10 cellular contexts compared by ENCODE assay signal in the genomic region with DNA sequence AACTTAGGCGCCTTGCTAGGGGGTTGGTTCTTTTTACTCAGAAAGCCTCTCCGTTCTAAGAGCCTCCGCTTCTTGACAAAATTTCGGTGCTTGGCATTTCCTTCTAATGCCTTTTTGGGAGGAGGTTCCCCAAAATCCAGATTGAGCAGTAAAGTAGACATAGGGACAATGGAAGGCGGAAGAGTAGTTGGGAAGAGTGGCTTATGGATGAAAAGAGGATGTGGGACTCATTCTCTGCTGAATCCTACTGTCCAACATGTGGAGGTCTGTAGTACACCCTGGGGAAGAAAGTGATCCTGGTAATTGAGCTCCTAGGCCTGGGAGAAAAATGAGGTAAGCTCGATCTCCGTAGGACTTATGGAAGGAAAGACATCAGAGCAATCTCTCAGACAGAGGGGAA. TPM values are rescaled to one million over a fixed set of nuclear protein-coding genes. Genes with fewer than 3 reads are reported as not detected.
DNase-seq lines count a peak whose midpoint lies in the region; ATAC-seq, FAIRE-seq and TF ChIP-seq lines count a peak whose summit lies in the region.
"Had no signal": no experiment of that assay in that cellular context is flagged by ENCODE, and none has a peak within 500 bp of the region (broad histone marks: within the 10 kb centered on the region; RNA-seq: fewer than 3 reads in every experiment).

No MANE protein-coding gene starts in this region.

- H3K79me2 ChIP-seq in astrocyte (ENCODE audit: insufficient read depth, low read length) = peaks cover 68% of the 10 kb centered on the region

- no peak for TF ChIP-seq EP300 in transverse colon (IDR thresholded peaks at IDR 0.05; ENCODE audit: low read depth)

- peaks cover 14% of the 10 kb centered on the region for H3K36me3 ChIP-seq in astrocyte (ENCODE audit: insufficient read depth, low read length)
- H3K36me3 ChIP-seq in right lobe of liver = peaks cover 0 to 21% (median 12%) of the 10 kb centered on the region in 4 donors
- H3K36me3 ChIP-seq in transverse colon = peaks cover 0 to 22% (median 6%) of the 10 kb centered on the region in 4 donors

- no peak overlapping the region for H3K4me3 Mint-ChIP-seq in activated T-cell treated with anti-CD3 and anti-CD28 coated beads, Interleukin-2, amount 50 U/mL, for 72 hours
- H3K4me3 Mint-ChIP-seq in astrocyte (ENCODE audit: unreplicated experiment) = no peak overlapping the region

- H3K27ac ChIP-seq in astrocyte (ENCODE audit: low read depth, low read length) (peak overlapping the region; percentile 98), right lobe of liver (peak overlapping the region in 2 of 3 donors; percentile 93 to 94), transverse colon (peak overlapping the region; percentile 89 to 98 (median 94))

- intact Hi-C loops in right lobe of liver (cut with DNase I) (no loop called here), transverse colon (cut with DNase I; ENCODE audit: low total_unique reads) (no loop called here)

- H3K9me3 Mint-ChIP-seq in activated T-cell treated with anti-CD3 and anti-CD28 coated beads, Interleukin-2, amount 50 U/mL, for 72 hours = no peaks in the 10 kb centered on the region
- H3K9me3 Mint-ChIP-seq in astrocyte (ENCODE audit: unreplicated experiment) = no peaks in the 10 kb centered on the region

- peak overlapping the region; percentile 97 for H3K9ac ChIP-seq in astrocyte (ENCODE audit: low read length)

- TF ChIP-seq POLR2A in right lobe of liver (IDR thresholded peaks at IDR 0.05) = no peak
- TF ChIP-seq POLR2A in transverse colon (IDR thresholded peaks at IDR 0.05) = no peak
- TF ChIP-seq POLR2A in GM18505 (IDR thresholded peaks at IDR 0.05; ENCODE audit: borderline replicate concordance, extremely low read depth, insufficient read depth, insufficient read length) = no peak

- H3K4me3 ChIP-seq in astrocyte (ENCODE audit: insufficient read depth, low read depth, low read length) = peak overlapping the region; percentile 100
- H3K4me3 ChIP-seq in right lobe of liver = peak overlapping the region; percentile 79 to 92 (median 86)
- peak overlapping the region; percentile 71 to 90 (median 75) for H3K4me3 ChIP-seq in transverse colon

- H4K20me1 ChIP-seq in astrocyte (ENCODE audit: insufficient read depth, low read length) = peaks cover 52% of the 10 kb centered on the region

- DNase-seq in activated T-cell treated with anti-CD3 and anti-CD28 coated beads, Interleukin-2, amount 50 U/mL, for 72 hours = no peak
- no peak for DNase-seq in activated T-cell treated with anti-CD3 and anti-CD28 coated beads for 4 hours
- no peak for DNase-seq in astrocyte (ENCODE audit: low read depth)
- no peak for DNase-seq in right lobe of liver
- DNase-seq in transverse colon = no peak
- no peak for DNase-seq in stimulated activated CD4-positive, alpha-beta T cell treated with anti-CD3 and anti-CD28 coated beads, Interleukin-12 subunit alpha, Interleukin-12 subunit beta, amount 100 ng/mL, for 4 hours
- DNase-seq: cerebellar nuclear complex; NK-92 treated with Interleukin-12 subunit alpha and Interleukin-12 subunit beta, amount 100 ng/mL, for 24 hours had no signal

- ATAC-seq in activated T-cell treated with anti-CD3 and anti-CD28 coated beads, Interleukin-2, amount 50 U/mL, for 72 hours (replicated peaks in 1 of 2) = no peak
- ATAC-seq in right lobe of liver (no peak), GM18505 (IDR thresholded peaks at IDR 0.05; ENCODE audit: unreplicated experiment) (no peak), GM19023 (IDR thresholded peaks at IDR 0.05; ENCODE audit: unreplicated experiment) (no peak)

- no peaks in the 10 kb centered on the region for H3K27me3 ChIP-seq in astrocyte (ENCODE audit: insufficient read depth, low read length)
- H3K27me3 ChIP-seq in right lobe of liver = no peaks in the 10 kb centered on the region
- no peaks in the 10 kb centered on the region for H3K27me3 ChIP-seq in transverse colon

- peak overlapping the region; percentile 95 for H3K4me2 ChIP-seq in astrocyte (ENCODE audit: low read length)

- no peaks in the 10 kb centered on the region for H3K27me3 Mint-ChIP-seq in activated T-cell treated with anti-CD3 and anti-CD28 coated beads, Interleukin-2, amount 50 U/mL, for 72 hours (ENCODE audit: low read depth)
- H3K27me3 Mint-ChIP-seq in astrocyte (ENCODE audit: low read depth, unreplicated experiment) = no peaks in the 10 kb centered on the region

- H3K27ac Mint-ChIP-seq in activated T-cell treated with anti-CD3 and anti-CD28 coated beads, Interleukin-2, amount 50 U/mL, for 72 hours = peak overlapping the region; percentile 94
- peak overlapping the region; percentile 97 for H3K27ac Mint-ChIP-seq in astrocyte (ENCODE audit: unreplicated experiment)

- TF ChIP-seq CTCF in astrocyte (IDR thresholded peaks at IDR 0.05; ENCODE audit: insufficient read depth, low read depth, low read length) (no peak), right lobe of liver (IDR thresholded peaks at IDR 0.05) (no peak), transverse colon (IDR thresholded peaks at IDR 0.05) (no peak)

- H3K36me3 Mint-ChIP-seq in activated T-cell treated with anti-CD3 and anti-CD28 coated beads, Interleukin-2, amount 50 U/mL, for 72 hours (ENCODE audit: insufficient read depth in 2 of 2) = peaks cover 10 to 28% of the 10 kb centered on the region in 2 donors
- H3K36me3 Mint-ChIP-seq in astrocyte (ENCODE audit: low read depth, unreplicated experiment) = peaks cover 12% of the 10 kb centered on the region

- in situ Hi-C loops in transverse colon (cut with MboI; ENCODE audit: low pct_ligation_motif_present in 1 of 4, low pct_unique_long_range_greater_than_20kb in 1 of 4, low sequenced_read_pairs in 3 of 4) = no loop called here

- peaks cover 31% of the 10 kb centered on the region for H3K4me1 ChIP-seq in astrocyte (ENCODE audit: insufficient read depth, low read length)
- H3K4me1 ChIP-seq in right lobe of liver = peaks cover 0 to 41% (median 13%) of the 10 kb centered on the region in 4 donors
- peaks cover 25 to 46% (median 38%) of the 10 kb centered on the region in 4 donors for H3K4me1 ChIP-seq in transverse colon

- no peaks in the 10 kb centered on the region for H3K9me3 ChIP-seq in astrocyte (ENCODE audit: insufficient read depth, low read depth, low read length)
- H3K9me3 ChIP-seq in right lobe of liver = no peaks in the 10 kb centered on the region
- no peaks in the 10 kb centered on the region for H3K9me3 ChIP-seq in transverse colon

- H3K4me1 Mint-ChIP-seq in activated T-cell treated with anti-CD3 and anti-CD28 coated beads, Interleukin-2, amount 50 U/mL, for 72 hours (ENCODE audit: low read depth) = peaks cover 23% of the 10 kb centered on the region
- peaks cover 4% of the 10 kb centered on the region for H3K4me1 Mint-ChIP-seq in astrocyte (ENCODE audit: low read depth, unreplicated experiment)

- no peak overlapping the region for H2AFZ ChIP-seq in astrocyte (ENCODE audit: low read depth, low read length)

- WGBS in right lobe of liver (ENCODE audit: insufficient coverage, low coverage, low lambda C conversion rate, missing lambda C conversion rate) = 28% methylated on average over 7 of the region's 7 CpGs
- WGBS in transverse colon (ENCODE audit: low coverage in 1 of 2), 2 donors = 41 to 55% methylated on average over 5 to 7 of the region's 7 CpGs

- FAIRE-seq in astrocyte (lab: Jason Lieb, UNC) = no peak

RNA-seq across cellular contexts. Expression of a gene that starts 0.8 kb away (rescaled TPM):
- total RNA-seq in activated T-cell treated with anti-CD3 and anti-CD28 coated beads, Interleukin-2, amount 50 U/mL, for 72 hours = 100 to 1,000 TPM in 1 of 2 donors, 10 to 100 TPM in 1; 90.5 to 100 TPM
- total RNA-seq in astrocyte (9.9 and 11.1 TPM in 2 replicates), right lobe of liver (10 to 100 TPM; 11.6 to 25.7 (median 20.6) TPM), transverse colon (10 to 100 TPM; 37.4 to 40.8 (median 39.0) TPM)

RNA-seq across cellular contexts. Expression of a gene that starts 1.1 kb away (rescaled TPM):
- 10 to 100 TPM; 36.3 to 37.1 TPM for total RNA-seq in activated T-cell treated with anti-CD3 and anti-CD28 coated beads, Interleukin-2, amount 50 U/mL, for 72 hours
- total RNA-seq in astrocyte = 30.1 and 33.4 TPM in 2 replicates
- total RNA-seq in right lobe of liver = 10 to 100 TPM; 10.3 to 14.1 (median 12.2) TPM
- 10 to 100 TPM; 25.8 to 61.7 (median 33.1) TPM for total RNA-seq in transverse colon

RNA-seq across cellular contexts. Expression of a gene that starts 13.4 kb away (rescaled TPM):
- total RNA-seq in activated T-cell treated with anti-CD3 and anti-CD28 coated beads, Interleukin-2, amount 50 U/mL, for 72 hours = 10 to 100 TPM; 45.9 to 67.8 TPM
- total RNA-seq in astrocyte = 37.4 and 46.5 TPM in 2 replicates
- 10 to 100 TPM; 47.2 to 83.2 (median 61.4) TPM for total RNA-seq in right lobe of liver
- total RNA-seq in transverse colon = 10 to 100 TPM in 3 of 4 donors, 1 to 10 TPM in 1; 6.8 to 44.9 (median 37.1) TPM

RNA-seq across cellular contexts. Expression of a gene that starts 22.1 kb away (rescaled TPM):
- total RNA-seq in activated T-cell treated with anti-CD3 and anti-CD28 coated beads, Interleukin-2, amount 50 U/mL, for 72 hours = 1 to 10 TPM; 2.5 TPM
- total RNA-seq in astrocyte = 278 and 339 TPM in 2 replicates
- total RNA-seq in right lobe of liver = under 1 TPM in 1 of 6 experiments, not detected in 5; 0.24 TPM
- total RNA-seq in transverse colon = 1 to 10 TPM in 1 of 4 donors, under 1 TPM in 1, not detected in 2; 0.79 to 1.9 TPM

RNA-seq across cellular contexts. Expression of a gene that starts 24.0 kb away (rescaled TPM):
- 100 to 1,000 TPM; 185 to 217 TPM for total RNA-seq in activated T-cell treated with anti-CD3 and anti-CD28 coated beads, Interleukin-2, amount 50 U/mL, for 72 hours
- total RNA-seq in astrocyte (179 and 190 TPM in 2 replicates), right lobe of liver (100 to 1,000 TPM; 131 to 192 (median 157) TPM), transverse colon (100 to 1,000 TPM; 150 to 204 (median 179) TPM)
